9 cellular contexts compared by ENCODE assay signal in the genomic region with DNA sequence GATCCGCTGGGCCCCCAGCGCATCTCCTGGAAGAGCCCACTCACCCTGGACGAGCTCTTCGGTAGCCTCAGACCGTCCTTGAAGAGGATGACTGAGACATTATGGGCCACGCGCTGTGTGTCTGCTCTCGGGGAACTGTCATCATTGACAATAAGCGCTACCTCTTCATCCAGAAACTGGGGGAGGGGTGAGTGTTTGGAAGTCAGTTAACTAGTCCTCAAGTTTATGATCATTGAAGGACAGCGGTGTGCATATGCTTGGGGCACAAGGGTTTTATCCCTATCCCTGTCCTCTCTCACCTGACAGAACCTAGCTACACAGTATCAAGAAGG. TPM values are rescaled to one million over a fixed set of nuclear protein-coding genes. Genes with fewer than 3 reads are reported as not detected.
A peak's percentile ranks its signal among the peaks of the same experiment; 100 is the strongest.
DNase-seq lines count a peak whose midpoint lies in the region; ATAC-seq and TF ChIP-seq lines count a peak whose summit lies in the region.
"Had no signal": no experiment of that assay in that cellular context is flagged by ENCODE, and none has a peak within 500 bp of the region (broad histone marks: within the 10 kb centered on the region; RNA-seq: fewer than 3 reads in every experiment).

No MANE protein-coding gene starts in this region.

- H3K27ac Mint-ChIP-seq in Caco-2 (ENCODE audit: unreplicated experiment) = peak overlapping the region; percentile 90
- peak overlapping the region; percentile 98 for H3K27ac Mint-ChIP-seq in endothelial cell (ENCODE audit: unreplicated experiment)

- H3K36me3 ChIP-seq in Caco-2 (ENCODE audit: control insufficient read depth, insufficient read depth, low read length) (no peaks in the 10 kb centered on the region; the same call in 1 of the 2 replicates), OCI-LY3 (replicated peaks; ENCODE audit: low read depth, low read length) (peaks cover 7% of the 10 kb centered on the region), neutrophil (peaks cover 28% of the 10 kb centered on the region)

- H3K36me3 Mint-ChIP-seq in Caco-2 (ENCODE audit: insufficient read depth, unreplicated experiment) (peaks cover 18% of the 10 kb centered on the region), endothelial cell (ENCODE audit: low read depth, unreplicated experiment) (peaks cover 9% of the 10 kb centered on the region)

- H3K4me1 Mint-ChIP-seq in Caco-2 (ENCODE audit: low read depth, unreplicated experiment) (peaks cover 28% of the 10 kb centered on the region), endothelial cell (ENCODE audit: unreplicated experiment) (peaks cover 26% of the 10 kb centered on the region)

- CTCF ChIA-PET in Caco-2 (lab: Charles Lee) = interaction anchor here (1.3 to 2.3 kb wide), 2 partner anchors 39 to 48 kb away, joined by 4 to 10 read pairs; partner anchors contain the start of gene ZFAND2B
- CTCF ChIA-PET in HEK293T (lab: Yijun Ruan, JAX) = interaction anchor here (0.7 to 1.9 kb wide), 3 partner anchors 9 to 32 kb away, joined by 3 to 7 read pairs (median 3); no protein-coding TSS in a partner anchor

- H3K4me3 ChIP-seq in Caco-2 (ENCODE audit: low read depth, low read length) (peak overlapping the region; percentile 73), OCI-LY3 (ENCODE audit: low read length) (peak overlapping the region; percentile 98), neutrophil (ENCODE audit: low read depth in 1 of 2, low read length in 1 of 2) (peak overlapping the region; percentile 89 to 99)

- DNase-seq in Caco-2 (no peak), endothelial cell (ENCODE audit: low spot score) (no peak), GDM1 (lab: John Stamatoyannopoulos, UW) (no peak), HEK293T (ENCODE audit: extremely low spot score) (no peak)

- POLR2A ChIA-PET in Caco-2 (lab: Charles Lee) (interaction anchor here (0.8 to 2.2 kb wide), 2 partner anchors 32 to 39 kb away, joined by 6 to 14 read pairs; partner anchors contain the start of gene ZFAND2B), HEK293T (lab: Yijun Ruan, JAX) (interaction anchor here (1.7 to 2.9 kb wide), 10 partner anchors 9 to 69 kb away, joined by 7 to 28 read pairs (median 11); partner anchors contain the start of genes ABCB6, ANKZF1, ATG9A and CNPPD1)

- H3K4me2 ChIP-seq in OCI-LY3 (ENCODE audit: low read length) = peak overlapping the region; percentile 86

- H4K20me1 ChIP-seq in OCI-LY3 (ENCODE audit: insufficient read depth, low read length) = no peaks in the 10 kb centered on the region

- H3K27me3 ChIP-seq in Caco-2 (replicated peaks; ENCODE audit: control insufficient read depth, insufficient read depth, low read length) (no peaks in the 10 kb centered on the region), OCI-LY3 (ENCODE audit: low read depth, low read length) (no peaks in the 10 kb centered on the region), neutrophil (no peaks in the 10 kb centered on the region)

- H3K9me3 ChIP-seq in Caco-2 = no peaks in the 10 kb centered on the region
- H3K9me3 ChIP-seq in OCI-LY3 (ENCODE audit: insufficient read depth, low read length) = no peaks in the 10 kb centered on the region
- H3K9me3 ChIP-seq in neutrophil = no peaks in the 10 kb centered on the region

- peaks cover 16% of the 10 kb centered on the region for H3K79me2 ChIP-seq in OCI-LY3 (ENCODE audit: low read length)

- peak overlapping the region; percentile 58 for H3K27ac ChIP-seq in OCI-LY3 (ENCODE audit: low read length)
- peak overlapping the region; percentile 95 for H3K27ac ChIP-seq in neutrophil

- H3K27me3 Mint-ChIP-seq in Caco-2 (ENCODE audit: insufficient read depth, unreplicated experiment) = no peaks in the 10 kb centered on the region
- H3K27me3 Mint-ChIP-seq in endothelial cell (ENCODE audit: unreplicated experiment) = peaks cover 14% of the 10 kb centered on the region

- H3K9ac ChIP-seq in OCI-LY3 (ENCODE audit: low read length) = peak overlapping the region; percentile 87

- TF ChIP-seq CTCF in Caco-2 (IDR thresholded peaks at IDR 0.05; ENCODE audit: insufficient read depth in 1 of 2, low read depth in 1 of 2, low read length in 1 of 2, severe bottlenecking in 1 of 2, unreplicated experiment in 1 of 2) = no peak
- no peak for TF ChIP-seq CTCF in OCI-LY3 (IDR thresholded peaks at IDR 0.05; ENCODE audit: low read depth, low read length)
- no peak for TF ChIP-seq CTCF in endothelial cell (IDR thresholded peaks at IDR 0.05; ENCODE audit: unreplicated experiment)
- no peak for TF ChIP-seq CTCF in neutrophil (IDR thresholded peaks at IDR 0.05)

- H3K4me1 ChIP-seq in Caco-2 (peaks cover 33% of the 10 kb centered on the region), OCI-LY3 (ENCODE audit: low read length) (peaks cover 37% of the 10 kb centered on the region), neutrophil (ENCODE audit: control insufficient read depth in 1 of 2, insufficient read depth in 1 of 2, low read depth in 1 of 2, low read length in 1 of 2) (peaks cover 79 to 82% of the 10 kb centered on the region in 2 experiments)

- H3K4me3 Mint-ChIP-seq in Caco-2 (ENCODE audit: unreplicated experiment) (peak overlapping the region; percentile 82), endothelial cell (ENCODE audit: unreplicated experiment) (peak overlapping the region; percentile 96)

- H2AFZ ChIP-seq in OCI-LY3 (ENCODE audit: low read depth, low read length) = no peak overlapping the region

- H3K9me3 Mint-ChIP-seq in Caco-2 (ENCODE audit: unreplicated experiment) (no peaks in the 10 kb centered on the region), endothelial cell (ENCODE audit: unreplicated experiment) (no peaks in the 10 kb centered on the region)

- no TSS peak for BruUV-seq in Caco-2 (replicated peaks; lab: Mats Ljungman, UMichigan)

- intact Hi-C loops in Caco-2 (cut with micrococcal nuclease; ENCODE audit: unreplicated experiment) = loop anchor here (1.0 kb wide), 1 partner anchor 86 kb away; the partner anchor contains the start of gene NHEJ1

- ATAC-seq in GM18907 (IDR thresholded peaks at IDR 0.05; ENCODE audit: unreplicated experiment) (no peak), HG02884 (IDR thresholded peaks at IDR 0.05; ENCODE audit: unreplicated experiment) (no peak)

TF ChIP-seq in HEK293T, 16 proteins besides CTCF, POLR2A, EP300 and RAD21:
- TF ChIP-seq BHLHE40 (IDR thresholded peaks at IDR 0.05; ENCODE audit: borderline replicate concordance) (no peak), FOXA1 (IDR thresholded peaks at IDR 0.05) (no peak), NFRKB (IDR thresholded peaks at IDR 0.05) (no peak), L3MBTL2 (conservative IDR thresholded peaks at IDR 0.05) (no peak), FOXM1 (IDR thresholded peaks at IDR 0.05; ENCODE audit: borderline replicate concordance) (no peak)

RNA-seq across cellular contexts. Expression of gene STK16, which starts 0.6 kb away (rescaled TPM):
- 26.1 and 26.6 TPM in 2 replicates for total RNA-seq in Caco-2 (2022)
- total RNA-seq in endothelial cell (ENCODE audit: unreplicated experiment) = 29.5 TPM

RNA-seq across cellular contexts. Expression of gene GLB1L, which starts 0.6 kb away (rescaled TPM):
- total RNA-seq in Caco-2 (2022) (3.3 and 4.3 TPM in 2 replicates), endothelial cell (ENCODE audit: unreplicated experiment) (7.3 TPM)

RNA-seq across cellular contexts. Expression of gene TUBA4B, which starts 7.2 kb away (rescaled TPM):
- total RNA-seq in Caco-2 (2022) (not detected in 2 replicates), endothelial cell (ENCODE audit: unreplicated experiment) (not detected)
- total RNA-seq: glomerular endothelial cell had no signal

RNA-seq across cellular contexts. Expression of gene TUBA4A, which starts 7.9 kb away (rescaled TPM):
- total RNA-seq in Caco-2 (2022) (14.9 and 15.6 TPM in 2 replicates), endothelial cell (ENCODE audit: unreplicated experiment) (18.7 TPM)

RNA-seq across cellular contexts. Expression of gene ANKZF1, which starts 16.3 kb away (rescaled TPM):
- total RNA-seq in Caco-2 (2022) (50.7 and 51.5 TPM in 2 replicates), endothelial cell (ENCODE audit: unreplicated experiment) (43.8 TPM)
